Comparison of ENCODE assay signal across 8 cellular contexts in genomic region chr2:86441789-86442641, GRCh38. TPM values are rescaled to one million over a fixed set of nuclear protein-coding genes. Genes with fewer than 3 reads are reported as not detected.
DNase-seq lines count a peak whose midpoint lies in the region; ATAC-seq and TF ChIP-seq lines count a peak whose summit lies in the region.

No MANE protein-coding gene starts in this region.

- no peaks in the 10 kb centered on the region for H3K27me3 ChIP-seq in MM.1S (replicated peaks; ENCODE audit: insufficient read depth, low read length)
- H3K27me3 ChIP-seq in mammary epithelial cell (ENCODE audit: insufficient read depth, low read length), result no peaks in the 10 kb centered on the region

- intact Hi-C loops in mammary epithelial cell (cut with micrococcal nuclease), result loop anchor here (1.0 to 10.0 kb wide), 6 partner anchors 24 to 247 kb away; partner anchors contain the start of genes CHMP3, IMMT and RNF103

- dilution Hi-C loops in mammary epithelial cell (cut with HindIII; ENCODE audit: low sequenced_read_pairs), result loop anchor here (5.0 kb wide), 1 partner anchor 40 kb away; no protein-coding TSS in a partner anchor

- H3K4me1 Mint-ChIP-seq in immature natural killer cell, result peaks cover 50 to 54% of the 10 kb centered on the region in 2 donors

- H3K9me2 ChIP-seq in MM.1S (replicated peaks; ENCODE audit: insufficient read depth, low read length), result no peaks in the 10 kb centered on the region

- H3K9ac ChIP-seq in MM.1S (ENCODE audit: low read length), result peak overlapping the region; percentile 70
- H3K9ac ChIP-seq in mammary epithelial cell (ENCODE audit: insufficient read depth, low read length), result peak overlapping the region; percentile 89

- H4K20me1 ChIP-seq in MM.1S (ENCODE audit: insufficient read depth, low read length) (no peaks in the 10 kb centered on the region; the same call in 1 of the 2 replicates), mammary epithelial cell (ENCODE audit: insufficient read depth, low read length) (no peaks in the 10 kb centered on the region)

- under 1% methylated on average over 18 of the region's 63 CpGs for WGBS in mammary epithelial cell (ENCODE audit: low coverage, missing lambda C conversion rate)

- H3K79me2 ChIP-seq in MM.1S (ENCODE audit: low read length) (peaks cover 52% of the 10 kb centered on the region), mammary epithelial cell (ENCODE audit: insufficient read depth, low read length) (peaks cover 52% of the 10 kb centered on the region)

- H3K27ac ChIP-seq in MM.1S (ENCODE audit: low read length), result peak overlapping the region; percentile 98
- peak overlapping the region; percentile 98 for H3K27ac ChIP-seq in mammary epithelial cell (ENCODE audit: insufficient read depth, low read depth, low read length)

- H3K9me3 Mint-ChIP-seq in immature natural killer cell, result peaks cover 17 to 30% (median 23%) of the 10 kb centered on the region in 6 donors

- H3K36me3 Mint-ChIP-seq in immature natural killer cell, result peaks cover 12 to 16% (median 13%) of the 10 kb centered on the region in 3 donors

- H3K36me3 ChIP-seq in MM.1S (replicated peaks; ENCODE audit: insufficient read depth, low read length) (no peaks in the 10 kb centered on the region; the same call in 1 of the 2 replicates), mammary epithelial cell (ENCODE audit: insufficient read depth, low read length) (peaks cover 4% of the 10 kb centered on the region)

- H3K9me3 ChIP-seq in MM.1S (replicated peaks; ENCODE audit: insufficient read depth, low read length), result no peaks in the 10 kb centered on the region
- H3K9me3 ChIP-seq in mammary epithelial cell (replicated peaks; ENCODE audit: insufficient read depth, low read length), result peaks cover 6% of the 10 kb centered on the region

- no TSS peak for BruUV-seq in mammary epithelial cell (replicated peaks; lab: Mats Ljungman, UMichigan)

- ATAC-seq in GM21447 (IDR thresholded peaks at IDR 0.05; ENCODE audit: unreplicated experiment), result peak; percentile 18

- DNase-seq in COR-L47 (lab: John Stamatoyannopoulos, UW) (peak; percentile 17), MM.1S (peak; percentile 67), mammary epithelial cell (peak; percentile 46), immature natural killer cell (peak; percentile 73 to 81 (median 80)), pons (ENCODE audit: low spot score) (no peak)
- DNase-seq in stimulated activated CD4-positive, alpha-beta T cell treated with anti-CD3 and anti-CD28 coated beads, Interleukin-12 subunit alpha, Interleukin-12 subunit beta, amount 100 ng/mL, for 24 hours (ENCODE audit: low read depth in 2 of 2), result peak; percentile 43 to 54

- H3K4me2 ChIP-seq in MM.1S (ENCODE audit: low read depth, low read length), result peak overlapping the region; percentile 80
- H3K4me2 ChIP-seq in mammary epithelial cell (ENCODE audit: insufficient read depth, low read depth, low read length), result peak overlapping the region; percentile 94

- peak overlapping the region; percentile 92 to 95 (median 94) for H3K4me3 Mint-ChIP-seq in immature natural killer cell

- in situ Hi-C loops in mammary epithelial cell (cut with MboI; ENCODE audit: low sequenced_read_pairs in 2 of 2), result no loop called here

- peak overlapping the region; percentile 97 to 99 (median 98) for H3K27ac Mint-ChIP-seq in immature natural killer cell

- CTCF ChIA-PET in mammary epithelial cell (lab: Charles Lee; ENCODE audit: low non-redundant PET), result interaction anchor here (0.7 to 0.9 kb wide), 3 partner anchors 18 to 120 kb away, joined by 4 to 12 read pairs (median 4); no protein-coding TSS in a partner anchor

- TF ChIP-seq CTCF in MM.1S (IDR thresholded peaks at IDR 0.05; ENCODE audit: low read length), result no peak
- no peak for TF ChIP-seq CTCF in WI38 (IDR thresholded peaks at IDR 0.05; ENCODE audit: low read depth, low read length)
- no peak for TF ChIP-seq CTCF in mammary epithelial cell (conservative IDR thresholded peaks at IDR 0.05 in 1 of 2, IDR thresholded peaks at IDR 0.05 in 1 of 2; ENCODE audit: extremely low read depth in 1 of 2, insufficient read depth in 1 of 2, low read depth in 1 of 2, low read length in 2 of 2)

- H3K27me3 Mint-ChIP-seq in immature natural killer cell (ENCODE audit: low read depth in 3 of 3), result peaks cover 21 to 29% (median 25%) of the 10 kb centered on the region in 3 donors

- H3K4me1 ChIP-seq in MM.1S (ENCODE audit: low read length) (peaks cover 39% of the 10 kb centered on the region), mammary epithelial cell (ENCODE audit: insufficient read depth, low read length) (peaks cover 16% of the 10 kb centered on the region)

- H3K4me3 ChIP-seq in MM.1S (ENCODE audit: low read length) (peak overlapping the region; percentile 84), WI38 (ENCODE audit: low read depth, low read length) (peak overlapping the region; percentile 84), mammary epithelial cell (replicated peaks in 1 of 3; ENCODE audit: insufficient read depth in 1 of 3, low read depth in 2 of 3, low read length in 3 of 3) (peak overlapping the region; percentile 71 to 97 (median 77))

- H2AFZ ChIP-seq in MM.1S (ENCODE audit: low read length) (0 out of 2 replicates have a peak overlapping the region, but pooled peaks have one; percentile 14), mammary epithelial cell (ENCODE audit: low read depth, low read length) (peak overlapping the region; percentile 95)

- peaks cover 28% of the 10 kb centered on the region for H3F3A ChIP-seq in MM.1S (ENCODE audit: insufficient read depth, low read length)

RNA-seq across cellular contexts. Expression of gene KDM3A, which starts 0.8 kb away (rescaled TPM):
- 10 to 100 TPM; 20.0 to 29.5 TPM for total RNA-seq in mammary epithelial cell
- polyA plus RNA-seq in mammary epithelial cell (15.4 TPM), immature natural killer cell (10 to 100 TPM; 12.8 to 31.6 (median 13.0) TPM)
- 22.5 TPM for polyA minus RNA-seq in mammary epithelial cell
